Comparison of ENCODE assay signal across 1 cellular context in genomic region chr5:93582677-93583524, GRCh38.
A peak's percentile ranks its signal among the peaks of the same experiment; 100 is the strongest.
TF ChIP-seq lines count a peak whose summit lies in the region.

TSS of gene NR2F1 (plus strand) at chr5:93583222. CDS start at chr5:93585024, 1,802 bp downstream.

TF ChIP-seq in HepG2, 621 proteins besides CTCF, POLR2A, EP300 and RAD21 (continued from another document and continues in another):
- no peak for TF ChIP-seq SETDB1 (CRISPR knock-in tag; IDR thresholded peaks at IDR 0.05; ENCODE audit: borderline replicate concordance)
- peak; percentile 78; the same call in 1 of the 2 replicates for TF ChIP-seq HINFP (CRISPR knock-in tag; IDR thresholded peaks at IDR 0.05; ENCODE audit: low read depth)
- peak; percentile 94 for TF ChIP-seq TBX2 (CRISPR knock-in tag; IDR thresholded peaks at IDR 0.05; ENCODE audit: borderline replicate concordance)
- TF ChIP-seq ZNF207 (IDR thresholded peaks at IDR 0.05; ENCODE audit: borderline replicate concordance) = no peak
- TF ChIP-seq ZNF543 (CRISPR knock-in tag; IDR thresholded peaks at IDR 0.05) = peak; percentile 89
- TF ChIP-seq HIVEP1 (CRISPR knock-in tag; IDR thresholded peaks at IDR 0.05) = no peak
- TF ChIP-seq ZBTB38 (CRISPR knock-in tag; IDR thresholded peaks at IDR 0.05) = peak; percentile 59; the same call in 1 of the 2 replicates
- peak; percentile 64 for TF ChIP-seq JUND (CRISPR knock-in tag; IDR thresholded peaks at IDR 0.05)
- no peak for TF ChIP-seq RFXANK (CRISPR knock-in tag; IDR thresholded peaks at IDR 0.05)
- TF ChIP-seq KDM1A (CRISPR knock-in tag; IDR thresholded peaks at IDR 0.05) = 0 out of 2 replicates have a peak, but pooled peaks have one; percentile 8
- TF ChIP-seq ZNF674 (CRISPR knock-in tag; IDR thresholded peaks at IDR 0.05; ENCODE audit: low read depth) = no peak
- 0 out of 2 replicates have a peak, but pooled peaks have one; percentile 42 for TF ChIP-seq MEIS2 (CRISPR knock-in tag; IDR thresholded peaks at IDR 0.05)
- TF ChIP-seq FOXK1 (CRISPR knock-in tag; IDR thresholded peaks at IDR 0.05; ENCODE audit: borderline replicate concordance, low read depth) = peak; percentile 46; the same call in 1 of the 2 replicates
- TF ChIP-seq ZNF546 (CRISPR knock-in tag; conservative IDR thresholded peaks at IDR 0.05) = no peak
- TF ChIP-seq CBX2 (IDR thresholded peaks at IDR 0.05; ENCODE audit: low read depth, low read length) = no peak
- no peak for TF ChIP-seq CBX2 (CRISPR knock-in tag; IDR thresholded peaks at IDR 0.05; ENCODE audit: low read depth)
- TF ChIP-seq MIER2 (CRISPR knock-in tag; IDR thresholded peaks at IDR 0.05) = no peak
- no peak for TF ChIP-seq CENPX (CRISPR knock-in tag; IDR thresholded peaks at IDR 0.05)
- TF ChIP-seq ZNF318 (CRISPR knock-in tag; IDR thresholded peaks at IDR 0.05) = 0 out of 2 replicates have a peak, but pooled peaks have one; percentile 80
- peak; percentile 82; the same call in 1 of the 2 replicates for TF ChIP-seq REPIN1 (CRISPR knock-in tag; IDR thresholded peaks at IDR 0.05; ENCODE audit: borderline replicate concordance, low read depth)
- peak; percentile 76 for TF ChIP-seq FOXO1 (CRISPR knock-in tag; IDR thresholded peaks at IDR 0.05)
- no peak for TF ChIP-seq ZBTB42 (CRISPR knock-in tag; IDR thresholded peaks at IDR 0.05)
- TF ChIP-seq ZFYVE20 (CRISPR knock-in tag; IDR thresholded peaks at IDR 0.05; ENCODE audit: borderline replicate concordance, low read depth) = no peak
- no peak for TF ChIP-seq STAG1 (CRISPR knock-in tag; IDR thresholded peaks at IDR 0.05)
- peak; percentile 69; the same call in 1 of the 2 replicates for TF ChIP-seq ZNF564 (CRISPR knock-in tag; IDR thresholded peaks at IDR 0.05)
- peak; percentile 66; the same call in 1 of the 2 replicates for TF ChIP-seq DPF2 (CRISPR knock-in tag; IDR thresholded peaks at IDR 0.05; ENCODE audit: borderline replicate concordance, low read depth)
- TF ChIP-seq FOXP4 (CRISPR knock-in tag; IDR thresholded peaks at IDR 0.05) = peak; percentile 79
- TF ChIP-seq ZNF256 (CRISPR knock-in tag; conservative IDR thresholded peaks at IDR 0.05) = no peak
- TF ChIP-seq KAT8 (CRISPR knock-in tag; IDR thresholded peaks at IDR 0.05) = peak; percentile 45; the same call in 1 of the 2 replicates
- TF ChIP-seq MTA1 (CRISPR knock-in tag; IDR thresholded peaks at IDR 0.05; ENCODE audit: borderline replicate concordance) = peak; percentile 82
- no peak for TF ChIP-seq SMAD9 (CRISPR knock-in tag; IDR thresholded peaks at IDR 0.05)
- no peak for TF ChIP-seq USF2 (IDR thresholded peaks at IDR 0.05; ENCODE audit: low read depth, low read length)
- TF ChIP-seq USF2 (CRISPR knock-in tag; IDR thresholded peaks at IDR 0.05; ENCODE audit: borderline replicate concordance) = peak; percentile 88; the same call in 1 of the 2 replicates
- TF ChIP-seq, protein P1, sequence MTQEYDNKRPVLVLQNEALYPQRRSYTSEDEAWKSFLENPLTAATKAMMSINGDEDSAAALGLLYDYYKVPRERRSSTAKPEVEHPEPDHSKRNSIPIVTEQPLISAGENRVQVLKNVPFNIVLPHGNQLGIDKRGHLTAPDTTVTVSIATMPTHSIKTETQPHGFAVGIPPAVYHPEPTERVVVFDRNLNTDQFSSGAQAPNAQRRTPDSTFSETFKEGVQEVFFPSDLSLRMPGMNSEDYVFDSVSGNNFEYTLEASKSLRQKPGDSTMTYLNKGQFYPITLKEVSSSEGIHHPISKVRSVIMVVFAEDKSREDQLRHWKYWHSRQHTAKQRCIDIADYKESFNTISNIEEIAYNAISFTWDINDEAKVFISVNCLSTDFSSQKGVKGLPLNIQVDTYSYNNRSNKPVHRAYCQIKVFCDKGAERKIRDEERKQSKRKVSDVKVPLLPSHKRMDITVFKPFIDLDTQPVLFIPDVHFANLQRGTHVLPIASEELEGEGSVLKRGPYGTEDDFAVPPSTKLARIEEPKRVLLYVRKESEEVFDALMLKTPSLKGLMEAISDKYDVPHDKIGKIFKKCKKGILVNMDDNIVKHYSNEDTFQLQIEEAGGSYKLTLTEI (CRISPR knock-in tag; conservative IDR thresholded peaks at IDR 0.05) = no peak
- TF ChIP-seq ZNF629 (CRISPR knock-in tag; conservative IDR thresholded peaks at IDR 0.05) = no peak
- peak; percentile 30 for TF ChIP-seq U2AF1 (optimal IDR thresholded peaks at IDR 0.05; ENCODE audit: low read depth, low read length)
- no peak for TF ChIP-seq ATF7 (IDR thresholded peaks at IDR 0.05)
- peak; percentile 79; the same call in 1 of the 2 replicates for TF ChIP-seq ATF7 (CRISPR knock-in tag; IDR thresholded peaks at IDR 0.05)
- TF ChIP-seq, protein P2, sequence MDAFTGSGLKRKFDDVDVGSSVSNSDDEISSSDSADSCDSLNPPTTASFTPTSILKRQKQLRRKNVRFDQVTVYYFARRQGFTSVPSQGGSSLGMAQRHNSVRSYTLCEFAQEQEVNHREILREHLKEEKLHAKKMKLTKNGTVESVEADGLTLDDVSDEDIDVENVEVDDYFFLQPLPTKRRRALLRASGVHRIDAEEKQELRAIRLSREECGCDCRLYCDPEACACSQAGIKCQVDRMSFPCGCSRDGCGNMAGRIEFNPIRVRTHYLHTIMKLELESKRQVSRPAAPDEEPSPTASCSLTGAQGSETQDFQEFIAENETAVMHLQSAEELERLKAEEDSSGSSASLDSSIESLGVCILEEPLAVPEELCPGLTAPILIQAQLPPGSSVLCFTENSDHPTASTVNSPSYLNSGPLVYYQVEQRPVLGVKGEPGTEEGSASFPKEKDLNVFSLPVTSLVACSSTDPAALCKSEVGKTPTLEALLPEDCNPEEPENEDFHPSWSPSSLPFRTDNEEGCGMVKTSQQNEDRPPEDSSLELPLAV (CRISPR knock-in tag; conservative IDR thresholded peaks at IDR 0.05; ENCODE audit: low read depth) = no peak
- TF ChIP-seq HNRNPLL (IDR thresholded peaks at IDR 0.05; ENCODE audit: low read depth, low read length, poor library complexity, severe bottlenecking) = no peak
- TF ChIP-seq, protein P3, sequence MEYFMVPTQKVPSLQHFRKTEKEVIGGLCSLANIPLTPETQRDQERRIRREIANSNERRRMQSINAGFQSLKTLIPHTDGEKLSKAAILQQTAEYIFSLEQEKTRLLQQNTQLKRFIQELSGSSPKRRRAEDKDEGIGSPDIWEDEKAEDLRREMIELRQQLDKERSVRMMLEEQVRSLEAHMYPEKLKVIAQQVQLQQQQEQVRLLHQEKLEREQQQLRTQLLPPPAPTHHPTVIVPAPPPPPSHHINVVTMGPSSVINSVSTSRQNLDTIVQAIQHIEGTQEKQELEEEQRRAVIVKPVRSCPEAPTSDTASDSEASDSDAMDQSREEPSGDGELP (IDR thresholded peaks at IDR 0.05; ENCODE audit: borderline replicate concordance, low read depth) = peak; percentile 58; the same call in 1 of the 2 replicates
- peak; percentile 1 for TF ChIP-seq SMC3 (IDR thresholded peaks at IDR 0.05; ENCODE audit: low read length)
- TF ChIP-seq, protein P4, sequence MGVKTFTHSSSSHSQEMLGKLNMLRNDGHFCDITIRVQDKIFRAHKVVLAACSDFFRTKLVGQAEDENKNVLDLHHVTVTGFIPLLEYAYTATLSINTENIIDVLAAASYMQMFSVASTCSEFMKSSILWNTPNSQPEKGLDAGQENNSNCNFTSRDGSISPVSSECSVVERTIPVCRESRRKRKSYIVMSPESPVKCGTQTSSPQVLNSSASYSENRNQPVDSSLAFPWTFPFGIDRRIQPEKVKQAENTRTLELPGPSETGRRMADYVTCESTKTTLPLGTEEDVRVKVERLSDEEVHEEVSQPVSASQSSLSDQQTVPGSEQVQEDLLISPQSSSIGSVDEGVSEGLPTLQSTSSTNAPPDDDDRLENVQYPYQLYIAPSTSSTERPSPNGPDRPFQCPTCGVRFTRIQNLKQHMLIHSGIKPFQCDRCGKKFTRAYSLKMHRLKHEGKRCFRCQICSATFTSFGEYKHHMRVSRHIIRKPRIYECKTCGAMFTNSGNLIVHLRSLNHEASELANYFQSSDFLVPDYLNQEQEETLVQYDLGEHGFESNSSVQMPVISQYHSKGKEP (CRISPR knock-in tag; IDR thresholded peaks at IDR 0.05) = no peak
- TF ChIP-seq RAD51 (IDR thresholded peaks at IDR 0.05; ENCODE audit: borderline replicate concordance) = no peak
